ENCODE assay signal across 28 cellular contexts in the genomic region with DNA sequence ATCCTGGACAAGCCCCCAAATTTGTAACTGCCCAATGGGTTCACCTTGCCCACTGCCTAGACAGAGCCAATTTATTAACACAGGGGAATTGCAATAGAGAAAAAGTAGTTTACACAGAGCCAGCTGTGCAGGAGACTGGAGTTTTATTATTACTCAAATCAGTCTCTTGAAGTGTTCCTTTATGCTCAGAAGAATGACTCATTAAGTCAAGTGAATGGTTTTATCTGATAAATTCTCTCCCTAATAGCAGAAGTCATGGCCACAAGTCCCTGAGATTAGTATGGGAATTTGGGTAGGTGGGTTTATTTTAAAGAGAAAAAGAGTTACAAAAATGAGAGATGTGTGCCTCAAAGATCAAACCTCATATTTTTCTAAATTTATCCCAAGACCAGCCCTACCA.
DNase-seq lines count a peak whose midpoint lies in the region; ATAC-seq, FAIRE-seq and TF ChIP-seq lines count a peak whose summit lies in the region.
"Had no signal": no experiment of that assay in that cellular context is flagged by ENCODE, and none has a peak within 500 bp of the region (broad histone marks: within the 10 kb centered on the region; RNA-seq: fewer than 3 reads in every experiment).

No MANE protein-coding gene starts in this region.

- no peaks in the 10 kb centered on the region for H3K9me3 ChIP-seq in HEK293 (ENCODE audit: control insufficient read depth, insufficient read depth, low read depth, low read length)
- H3K9me3 ChIP-seq in K562 (replicated peaks; ENCODE audit: control insufficient read depth, insufficient read depth, low read depth, low read length), result no peaks in the 10 kb centered on the region
- H3K9me3 ChIP-seq: BE2C had no signal

- no peaks in the 10 kb centered on the region for H3K79me2 ChIP-seq in K562 (ENCODE audit: control insufficient read depth, insufficient read depth, low read length)

- H3K9me1 ChIP-seq in K562 (ENCODE audit: control insufficient read depth, insufficient read depth, low read length), result no peaks in the 10 kb centered on the region

- POLR2A ChIA-PET in HEK293 (lab: Yijun Ruan, JAX), result no interaction called here
- POLR2A ChIA-PET in K562 (lab: Yijun Ruan, JAX), result interaction anchor here (0.6 to 1.3 kb wide), 5 partner anchors 10 to 122 kb away, joined by 3 to 6 read pairs (median 3); no protein-coding TSS in a partner anchor

- peaks cover 10% of the 10 kb centered on the region for H3K9me3 Mint-ChIP-seq in neural crest cell

- H3K4me3 ChIP-seq in HEK293 (ENCODE audit: low read depth, low read length) (no peak overlapping the region), K562 (no peak overlapping the region)
- H3K4me3 ChIP-seq: BLaER1, GM12878 had no signal

- CTCF ChIA-PET in HEK293 (lab: Yijun Ruan, JAX), result no interaction called here
- CTCF ChIA-PET in K562 (lab: Yijun Ruan, JAX; ENCODE audit: low intra/inter-chr PET ratio), result no interaction called here

- H2AFZ ChIP-seq in K562 (ENCODE audit: low read depth, low read length), result no peak overlapping the region

- DNase-seq in ELR (ENCODE audit: low read depth) (peak; percentile 6), K562 (ENCODE audit: extremely low read depth in 1 of 4, low spot score in 3 of 4) (no peak), neural crest cell (ENCODE audit: low read depth, low spot score) (no peak), hepatic stellate cell (ENCODE audit: low spot score) (no peak), GM19240 (ENCODE audit: insufficient read length, low spot score) (no peak), GM03348 (ENCODE audit: low spot score) (no peak)
- DNase-seq: 8988T; ACHN; BE2C; C1 segment of cervical spinal cord; CD4-positive, alpha-beta memory T cell; CD4-positive, CD25-positive, alpha-beta regulatory T cell; CD8-positive, alpha-beta memory T cell; COR-L47; DMS 273 treated with DMSO at 0.1 percent for 48 hours; DMS153; DMS79; DND-41; EL; GF-D8 had no signal

- H3K36me3 ChIP-seq in HEK293 (ENCODE audit: control insufficient read depth in 2 of 2, insufficient read depth in 1 of 2, low read length in 2 of 2) (no peaks in the 10 kb centered on the region), K562 (ENCODE audit: control insufficient read depth, insufficient read depth, low read length) (no peaks in the 10 kb centered on the region)
- H3K36me3 ChIP-seq: BE2C, BLaER1 had no signal

- no peaks in the 10 kb centered on the region for H3K4me1 ChIP-seq in HEK293 (ENCODE audit: control insufficient read depth, insufficient read depth, low read length)
- no peaks in the 10 kb centered on the region; a peak in 1 of 5 replicates for H3K4me1 ChIP-seq in K562 (replicated peaks in 1 of 2; ENCODE audit: control insufficient read depth in 2 of 2, insufficient read depth in 2 of 2, low read length in 2 of 2)
- H3K4me1 ChIP-seq: BLaER1 had no signal

- H3K36me3 Mint-ChIP-seq in neural crest cell (ENCODE audit: low read depth), result peaks cover 4% of the 10 kb centered on the region
- H3K36me3 Mint-ChIP-seq: CD4-positive, alpha-beta memory T cell; CD4-positive, CD25-positive, alpha-beta regulatory T cell had no signal

- TF ChIP-seq POLR2A in K562 (conservative IDR thresholded peaks at IDR 0.05), result no peak

- H3K27me3 ChIP-seq in K562 (ENCODE audit: control insufficient read depth in 2 of 2, insufficient read depth in 2 of 2, low read length in 2 of 2), result no peaks in the 10 kb centered on the region
- H3K27me3 ChIP-seq: BE2C, BLaER1 had no signal

- H3K27ac ChIP-seq in HEK293 (ENCODE audit: extremely low read depth, low read depth, low read length) (no peak overlapping the region), K562 (ENCODE audit: extremely low read depth, low read depth, low read length) (no peak overlapping the region)
- H3K27ac ChIP-seq: BLaER1 had no signal

- H3K4me3 Mint-ChIP-seq in neural crest cell, result no peak overlapping the region
- H3K4me3 Mint-ChIP-seq: CD14-positive monocyte; CD4-positive, alpha-beta memory T cell; CD4-positive, CD25-positive, alpha-beta regulatory T cell; CD8-positive, alpha-beta memory T cell had no signal

- H4K20me1 ChIP-seq in K562 (replicated peaks; ENCODE audit: control insufficient read depth, insufficient read depth, low read length), result no peaks in the 10 kb centered on the region
- H4K20me1 ChIP-seq: BLaER1 had no signal

- peak overlapping the region; percentile 43 for H3K27ac Mint-ChIP-seq in neural crest cell (ENCODE audit: unreplicated experiment)
- H3K27ac Mint-ChIP-seq: CD14-positive monocyte; CD4-positive, alpha-beta memory T cell; CD4-positive, CD25-positive, alpha-beta regulatory T cell had no signal

- ATAC-seq in K562, result no peak
- ATAC-seq: GM12878 had no signal

- no peak for FAIRE-seq in K562 (lab: Jason Lieb, UNC)
- FAIRE-seq: A204.1, G401.6, GM12878, GM12892, GM18507 had no signal

- no peak overlapping the region for H3K9ac ChIP-seq in K562 (ENCODE audit: insufficient read depth in 1 of 2, low read depth in 2 of 2, low read length in 2 of 2)
- H3K9ac ChIP-seq: BLaER1 had no signal

- no peak for TF ChIP-seq EP300 in K562 (IDR thresholded peaks at IDR 0.05; ENCODE audit: low read length)

- intact Hi-C loops in K562 (cut with micrococcal nuclease), result no loop called here

- no peaks in the 10 kb centered on the region for H3K4me1 Mint-ChIP-seq in neural crest cell

- TF ChIP-seq CTCF in HEK293 (tag by site-specific recombination; IDR thresholded peaks at IDR 0.05), result no peak
- no peak for TF ChIP-seq CTCF in K562 (IDR thresholded peaks at IDR 0.05 in 2 of 3, conservative IDR thresholded peaks at IDR 0.05 in 1 of 3; ENCODE audit: insufficient read depth in 2 of 3, low read depth in 1 of 3, low read length in 3 of 3)
- TF ChIP-seq CTCF in neural crest cell (conservative IDR thresholded peaks at IDR 0.05), result no peak

- no peak for TF ChIP-seq RAD21 in K562 (CRISPR knock-in tag; conservative IDR thresholded peaks at IDR 0.05 in 1 of 2, IDR thresholded peaks at IDR 0.05 in 1 of 2)

- no peaks in the 10 kb centered on the region for H3K27me3 Mint-ChIP-seq in neural crest cell (ENCODE audit: low read depth)
- H3K27me3 Mint-ChIP-seq: CD8-positive, alpha-beta memory T cell had no signal

- BruUV-seq in K562 (replicated peaks; lab: Mats Ljungman, UMichigan), result no TSS peak

- H3K4me2 ChIP-seq in K562 (ENCODE audit: insufficient read depth, low read length), result no peak overlapping the region
- H3K4me2 ChIP-seq: BLaER1 had no signal

- in situ Hi-C loops in K562 (cut with MboI), result no loop called here

TF ChIP-seq in HEK293, 187 proteins besides CTCF, POLR2A, EP300 and RAD21:
- TF ChIP-seq SP2 (tag by site-specific recombination; IDR thresholded peaks at IDR 0.05) (no peak), SETDB1 (IDR thresholded peaks at IDR 0.05; ENCODE audit: insufficient read length, low read length) (peak; percentile 78)

TF ChIP-seq in K562, 482 proteins besides CTCF, POLR2A, EP300 and RAD21:
- no peak for TF ChIP-seq ZNF23 (CRISPR knock-in tag; IDR thresholded peaks at IDR 0.05)
- no peak for TF ChIP-seq CEBPB (tag; IDR thresholded peaks at IDR 0.05)
- TF ChIP-seq RFX7 (CRISPR knock-in tag; IDR thresholded peaks at IDR 0.05), result no peak
- 0 out of 2 replicates have a peak, but pooled peaks have one; percentile 22 for TF ChIP-seq SMARCE1 (IDR thresholded peaks at IDR 0.05)
- TF ChIP-seq JUND (IDR thresholded peaks at IDR 0.05; ENCODE audit: borderline replicate concordance, low read depth, low read length), result 0 out of 2 replicates have a peak, but pooled peaks have one; percentile 12
- no peak for TF ChIP-seq JUND (tag; IDR thresholded peaks at IDR 0.05; ENCODE audit: borderline replicate concordance, low read depth, low read length)
- TF ChIP-seq PHF21A (IDR thresholded peaks at IDR 0.05; ENCODE audit: borderline replicate concordance, low read depth), result no peak
- TF ChIP-seq FOSL1 (tag; conservative IDR thresholded peaks at IDR 0.05), result peak; percentile 85
- TF ChIP-seq, protein P1, sequence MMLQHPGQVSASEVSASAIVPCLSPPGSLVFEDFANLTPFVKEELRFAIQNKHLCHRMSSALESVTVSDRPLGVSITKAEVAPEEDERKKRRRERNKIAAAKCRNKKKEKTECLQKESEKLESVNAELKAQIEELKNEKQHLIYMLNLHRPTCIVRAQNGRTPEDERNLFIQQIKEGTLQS (IDR thresholded peaks at IDR 0.05), result peak; percentile 53
- TF ChIP-seq, protein P1 (CRISPR knock-in tag; conservative IDR thresholded peaks at IDR 0.05), result no peak
